ENCODE assay signal across 31 cellular contexts in the genomic region with DNA sequence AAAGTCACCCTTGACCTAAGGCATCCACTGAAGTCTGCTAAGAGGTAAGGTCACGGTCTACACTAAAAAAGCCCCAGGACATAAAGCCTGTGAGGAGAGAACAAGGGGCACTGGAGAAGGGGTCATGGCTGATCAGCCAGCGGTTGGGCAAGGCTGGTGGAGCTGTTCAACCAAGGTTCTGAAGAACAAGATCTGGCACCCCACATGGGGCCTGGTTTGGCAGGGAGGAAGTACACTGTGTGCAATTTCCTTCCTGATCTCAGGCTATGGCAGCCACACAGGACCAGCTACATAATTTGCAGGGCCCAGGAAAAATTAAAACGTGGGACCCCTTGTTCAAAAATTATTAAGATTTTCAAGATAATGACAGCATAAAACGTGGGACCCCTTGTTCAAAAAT. TPM values are rescaled to one million over a fixed set of nuclear protein-coding genes. Genes with fewer than 3 reads are reported as not detected.
"Had no signal": no experiment of that assay in that cellular context is flagged by ENCODE, and none has a peak within 500 bp of the region (broad histone marks: within the 10 kb centered on the region; RNA-seq: fewer than 3 reads in every experiment).

No MANE protein-coding gene starts in this region.

- H3K36me3 ChIP-seq: esophagus squamous epithelium, heart right ventricle, lower lobe of right lung, prostate gland, right atrium auricular region, stomach, thyroid gland had no signal

- H3K9me3 ChIP-seq: esophagus squamous epithelium, heart right ventricle, lower lobe of right lung, prostate gland, right atrium auricular region, stomach, thyroid gland had no signal

- ATAC-seq: effector memory CD8-positive, alpha-beta T cell; heart right ventricle; left ventricle myocardium superior; lower lobe of right lung; naive thymus-derived CD8-positive, alpha-beta T cell; sciatic nerve; stimulated activated effector memory CD8-positive, alpha-beta T cell treated with anti-CD3 and anti-CD28 coated beads, Interleukin-12 subunit alpha, Interleukin-12 subunit beta, amount 100 ng/mL, for 72 hours had no signal

- H3K27ac ChIP-seq: esophagus squamous epithelium, heart right ventricle, lower lobe of right lung, prostate gland, right atrium auricular region, stomach, thyroid gland had no signal

- H3K4me3 ChIP-seq: esophagus squamous epithelium, heart right ventricle, lower lobe of right lung, prostate gland, right atrium auricular region, smooth muscle cell, stomach, thyroid gland had no signal

- H3K4me2 ChIP-seq: smooth muscle cell had no signal

- DNase-seq: cortex of kidney; effector memory CD8-positive, alpha-beta T cell; erythroblast; esophagus squamous epithelium; foreskin melanocyte; glutamatergic neuron; heart right ventricle; hippocampal formation; immature natural killer cell; left ventricle myocardium superior; lower lobe of right lung; naive thymus-derived CD8-positive, alpha-beta T cell; nephron progenitor cell; nucleus accumbens; stimulated activated CD4-positive, alpha-beta T cell treated with anti-CD3 and anti-CD28 coated beads, Interleukin-2, amount 100 ng/mL, for 24 hours; stimulated activated CD4-positive, alpha-beta T cell treated with anti-CD3 and anti-CD28 coated beads, Interleukin-4, amount 100 ng/mL, for 24 hours; stimulated activated naive CD4-positive, alpha-beta T cell treated with Interleukin-2 at 50 U/mL for 16 hours; stomach; thyroid gland; trophoblast cell had no signal

- H3K4me1 ChIP-seq: heart right ventricle, lower lobe of right lung, prostate gland, right atrium auricular region, stomach had no signal

- H3K27me3 ChIP-seq: esophagus squamous epithelium, right atrium auricular region, thyroid gland had no signal

RNA-seq across cellular contexts. Expression of a gene that starts 14.1 kb away (rescaled TPM):
- total RNA-seq: dermis microvascular lymphatic vessel endothelial cell; esophagus squamous epithelium; heart right ventricle; left ventricle myocardium superior; lower lobe of right lung; mesenteric fat pad; myocyte; naive thymus-derived CD8-positive, alpha-beta T cell; osteocyte; right atrium auricular region; sciatic nerve; smooth muscle cell; stomach; subcutaneous adipose tissue; thyroid gland had no signal

RNA-seq across cellular contexts. Expression of a gene that starts 58.4 kb away (rescaled TPM):
- total RNA-seq: dermis microvascular lymphatic vessel endothelial cell; heart right ventricle; left ventricle myocardium superior; lower lobe of right lung; mesenteric fat pad; myocyte; naive thymus-derived CD8-positive, alpha-beta T cell; osteocyte; right atrium auricular region; sciatic nerve; subcutaneous adipose tissue; temporal lobe; thyroid gland had no signal
